In genomic region chr7:134546903-134547737, GRCh38 we compare ENCODE assay signal across 7 cellular contexts.
A peak's percentile ranks its signal among the peaks of the same experiment; 100 is the strongest.
DNase-seq lines count a peak whose midpoint lies in the region; ATAC-seq lines count a peak whose summit lies in the region.

No MANE protein-coding gene starts in this region.

- peak; percentile 33 for ATAC-seq in GM18502 (IDR thresholded peaks at IDR 0.05; ENCODE audit: poor library complexity, unreplicated experiment)
- peak; percentile 43 for ATAC-seq in HG02885 (IDR thresholded peaks at IDR 0.05; ENCODE audit: poor library complexity, unreplicated experiment)

- DNase-seq in NCI-H2081 treated with DMSO at 0.1 percent for 48 hours (lab: John Stamatoyannopoulos, UW) (peak; percentile 3), cerebellar cortex (ENCODE audit: low spot score) (peak; percentile 71), kidney tubule cell (ENCODE audit: low spot score) (peak; percentile 63)
- peak; percentile 25 for DNase-seq in activated CD4-positive, CD25-positive, alpha-beta regulatory T cell treated with anti-CD3 and anti-CD28 coated beads, Interleukin-2, amount 50 U/mL, for 16 hours (ENCODE audit: low read depth, low spot score)
- DNase-seq in stimulated activated CD4-positive, alpha-beta T cell treated with anti-CD3 and anti-CD28 coated beads, Interleukin-1b, Interleukin-23, amount 100 ng/mL, for 48 hours: peak; percentile 53

Comparison
In these comparisons a context has a peak if more than half of its experiments do, and no peak if none do; other contexts are left out.
1. Peak in every context shown above with its lines: DNase-seq and ATAC-seq.
2. DNase-seq: peak in every context shown above with its lines; median percentile 71 in cerebellar cortex; 63 in kidney tubule cell; 53 in stimulated activated CD4-positive, alpha-beta T cell treated with anti-CD3 and anti-CD28 coated beads, Interleukin-1b, Interleukin-23, amount 100 ng/mL, for 48 hours; 25 in activated CD4-positive, CD25-positive, alpha-beta regulatory T cell treated with anti-CD3 and anti-CD28 coated beads, Interleukin-2, amount 50 U/mL, for 16 hours; 3 in NCI-H2081 treated with DMSO at 0.1 percent for 48 hours.